2 cellular contexts compared by ENCODE assay signal in genomic region chr1:160282807-160283206, GRCh38.
TF ChIP-seq lines count a peak whose summit lies in the region.

No MANE protein-coding gene starts in this region.

TF ChIP-seq in SK-N-SH, 30 proteins besides CTCF, POLR2A, EP300 and RAD21:
- TF ChIP-seq REST (IDR thresholded peaks at IDR 0.05; ENCODE audit: low read depth, low read length) (no peak), IRF3 (IDR thresholded peaks at IDR 0.05; ENCODE audit: low read depth, low read length) (no peak), USF2 (IDR thresholded peaks at IDR 0.05; ENCODE audit: borderline replicate concordance, low read depth, low read length) (no peak), RFX5 (IDR thresholded peaks at IDR 0.05; ENCODE audit: low read length) (no peak), POLR2AphosphoS5 (IDR thresholded peaks at IDR 0.05; ENCODE audit: low read depth, low read length) (no peak), FOXJ3 (CRISPR knock-in tag; IDR thresholded peaks at IDR 0.05) (no peak), MEF2A (IDR thresholded peaks at IDR 0.05; ENCODE audit: borderline replicate concordance, low read depth) (no peak), GATA2 (CRISPR knock-in tag; IDR thresholded peaks at IDR 0.05) (no peak), GABPA (IDR thresholded peaks at IDR 0.05; ENCODE audit: low read depth) (no peak), FOSL2 (IDR thresholded peaks at IDR 0.05; ENCODE audit: borderline replicate concordance, low read depth) (no peak), TAF1 (IDR thresholded peaks at IDR 0.05; ENCODE audit: borderline replicate concordance, low read depth, low read length) (no peak), TEAD4 (IDR thresholded peaks at IDR 0.05; ENCODE audit: borderline replicate concordance, insufficient read depth) (no peak)
TF ChIP-seq in SK-N-SH: peak in this region for 0.

TF ChIP-seq in SK-N-SH treated with all-trans-retinoic acid at 6 μM for 48 hours, 23 proteins besides CTCF, POLR2A, EP300 and RAD21 (continued from another document):
- TF ChIP-seq POU6F1 (CRISPR knock-in tag; IDR thresholded peaks at IDR 0.05; ENCODE audit: borderline replicate concordance, low read depth): no peak
